ENCODE assay signal across 8 cellular contexts in the genomic region with DNA sequence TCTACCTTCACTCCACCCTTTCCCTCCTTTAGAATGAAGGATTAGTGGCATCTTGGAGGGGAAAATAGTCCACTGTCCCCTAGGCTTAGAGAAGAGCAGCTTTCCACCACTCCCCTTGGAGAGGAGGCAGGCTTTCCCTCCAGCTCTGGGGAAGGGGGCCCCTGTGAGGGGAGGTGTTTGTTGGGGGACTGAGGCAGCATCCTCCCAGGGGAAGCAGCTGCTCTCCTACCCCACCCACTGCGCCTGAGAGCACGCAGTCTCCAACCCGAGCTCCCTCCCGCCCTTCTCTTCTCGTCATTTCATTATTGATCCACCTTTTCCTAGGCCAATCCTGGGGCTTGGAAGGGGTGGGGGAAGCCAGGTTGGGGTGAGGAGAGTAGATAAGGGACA. TPM values are rescaled to one million over a fixed set of nuclear protein-coding genes. Genes with fewer than 3 reads are reported as not detected.
A peak's percentile ranks its signal among the peaks of the same experiment; 100 is the strongest.
DNase-seq lines count a peak whose midpoint lies in the region; ATAC-seq and TF ChIP-seq lines count a peak whose summit lies in the region.

No MANE protein-coding gene starts in this region.

- H3K9me3 Mint-ChIP-seq in CD4-positive, alpha-beta memory T cell: peaks cover 0 to 3% (median 0%) of the 10 kb centered on the region in 8 donors
- H3K9me3 Mint-ChIP-seq in endothelial cell (ENCODE audit: unreplicated experiment): no peaks in the 10 kb centered on the region
- H3K9me3 Mint-ChIP-seq in natural killer cell: no peaks in the 10 kb centered on the region

- no peak for TF ChIP-seq CTCF in endothelial cell (IDR thresholded peaks at IDR 0.05; ENCODE audit: unreplicated experiment)
- no peak for TF ChIP-seq CTCF in natural killer cell (IDR thresholded peaks at IDR 0.05)
- TF ChIP-seq CTCF in upper lobe of right lung (IDR thresholded peaks at IDR 0.05): no peak

- H3K4me3 Mint-ChIP-seq in CD4-positive, alpha-beta memory T cell: peak overlapping the region; percentile 88 to 98 (median 93)
- H3K4me3 Mint-ChIP-seq in endothelial cell (ENCODE audit: unreplicated experiment): peak overlapping the region; percentile 98
- H3K4me3 Mint-ChIP-seq in natural killer cell: peak overlapping the region; percentile 94

- POLR2A ChIA-PET in CD4-positive, alpha-beta memory T cell (lab: Charles Lee; ENCODE audit: partially characterized antibody): interaction anchor here (0.6 to 6.8 kb wide), 7 partner anchors 29 to 219 kb away, joined by 3 to 163 read pairs (median 6); partner anchors contain the start of genes ARCN1, ATP5MG, MPZL3 and UBE4A

- ATAC-seq in natural killer cell (no peak), upper lobe of right lung (no peak), GM21390 (IDR thresholded peaks at IDR 0.05; ENCODE audit: unreplicated experiment) (no peak)

- peaks cover 39 to 82% (median 47%) of the 10 kb centered on the region in 4 donors for H3K4me1 Mint-ChIP-seq in CD4-positive, alpha-beta memory T cell
- H3K4me1 Mint-ChIP-seq in endothelial cell (ENCODE audit: unreplicated experiment) (peaks cover 45% of the 10 kb centered on the region), natural killer cell (peaks cover 73 to 78% of the 10 kb centered on the region in 2 donors)

- H3K27ac Mint-ChIP-seq in CD4-positive, alpha-beta memory T cell: peak overlapping the region; percentile 94 to 98 (median 97)
- H3K27ac Mint-ChIP-seq in endothelial cell (ENCODE audit: unreplicated experiment) (peak overlapping the region; percentile 97), natural killer cell (peak overlapping the region; percentile 94 to 98)

- H3K27me3 ChIP-seq in CD4-positive, alpha-beta memory T cell (ENCODE audit: insufficient read depth, low read length): no peaks in the 10 kb centered on the region
- H3K27me3 ChIP-seq in upper lobe of right lung: no peaks in the 10 kb centered on the region

- no peaks in the 10 kb centered on the region for H3K9me3 ChIP-seq in CD4-positive, alpha-beta memory T cell (ENCODE audit: control insufficient read depth in 1 of 2, low read length in 2 of 2)
- H3K9me3 ChIP-seq in KOPT-K1 (ENCODE audit: insufficient read depth, low read length, poor library complexity, severe bottlenecking) (no peaks in the 10 kb centered on the region), upper lobe of right lung (no peaks in the 10 kb centered on the region)

- H3K36me3 ChIP-seq in CD4-positive, alpha-beta memory T cell (ENCODE audit: insufficient read depth, low read length): no peaks in the 10 kb centered on the region
- H3K36me3 ChIP-seq in KOPT-K1 (ENCODE audit: insufficient read depth, low read length) (peaks cover 38% of the 10 kb centered on the region), upper lobe of right lung (no peaks in the 10 kb centered on the region)

- H3K36me3 Mint-ChIP-seq in CD4-positive, alpha-beta memory T cell: peaks cover 0 to 61% of the 10 kb centered on the region in 2 donors
- H3K36me3 Mint-ChIP-seq in endothelial cell (ENCODE audit: low read depth, unreplicated experiment) (no peaks in the 10 kb centered on the region), natural killer cell (no peaks in the 10 kb centered on the region)

- peak overlapping the region; percentile 92 for H3K27ac ChIP-seq in CD4-positive, alpha-beta memory T cell (ENCODE audit: low read depth, low read length)
- H3K27ac ChIP-seq in KOPT-K1 (ENCODE audit: low read depth, low read length, poor library complexity, severe bottlenecking) (peak overlapping the region; percentile 89), upper lobe of right lung (peak overlapping the region; percentile 78)

- peak overlapping the region; percentile 67 to 90 for H3K4me3 ChIP-seq in CD4-positive, alpha-beta memory T cell (ENCODE audit: low read length in 2 of 2)
- H3K4me3 ChIP-seq in upper lobe of right lung: peak overlapping the region; percentile 94

- DNase-seq in CD4-positive, alpha-beta memory T cell: peak; percentile 14 to 54 (median 24)
- DNase-seq in activated CD4-positive, alpha-beta T cell treated with anti-CD3 and anti-CD28 coated beads, Interleukin-2, amount 50 U/mL, for 48 hours: peak; percentile 43 to 45
- DNase-seq in endothelial cell (ENCODE audit: low spot score): peak; percentile 47
- no peak for DNase-seq in natural killer cell
- DNase-seq in upper lobe of right lung: no peak
- no peak for DNase-seq in NOMO-1 treated with dmso at 0.1 percent for 144 hours (lab: John Stamatoyannopoulos, UW; ENCODE audit: unreplicated experiment)

- H3K27me3 Mint-ChIP-seq in CD4-positive, alpha-beta memory T cell: peaks cover 1 to 7% of the 10 kb centered on the region in 2 donors
- peaks cover 6% of the 10 kb centered on the region for H3K27me3 Mint-ChIP-seq in endothelial cell (ENCODE audit: unreplicated experiment)
- no peaks in the 10 kb centered on the region for H3K27me3 Mint-ChIP-seq in natural killer cell (ENCODE audit: low read depth in 2 of 2)

- intact Hi-C loops in CD4-positive, alpha-beta memory T cell (cut with micrococcal nuclease): loop anchor here (1.0 to 5.0 kb wide), 5 partner anchors 9 to 580 kb away; partner anchors contain the start of genes ARCN1, RPS25 and TRAPPC4
- intact Hi-C loops in natural killer cell (cut with micrococcal nuclease) (loop anchor here (1.0 to 2.0 kb wide), 3 partner anchors 36 to 131 kb away; partner anchors contain the start of gene ATP5MG), upper lobe of right lung (cut with DNase I) (no loop called here)

- peaks cover 47% of the 10 kb centered on the region for H3K4me1 ChIP-seq in CD4-positive, alpha-beta memory T cell (ENCODE audit: insufficient read depth, low read length)
- H3K4me1 ChIP-seq in upper lobe of right lung: peaks cover 47% of the 10 kb centered on the region

- CTCF ChIA-PET in CD4-positive, alpha-beta memory T cell (lab: Charles Lee; ENCODE audit: partially characterized antibody): no interaction called here

RNA-seq across cellular contexts. Expression of gene KMT2A, which starts 1.4 kb away (rescaled TPM):
- 100 to 1,000 TPM; 185 to 202 TPM for total RNA-seq in CD4-positive, alpha-beta memory T cell
- polyA plus RNA-seq in CD4-positive, alpha-beta memory T cell: 10 to 100 TPM in 1 of 2 donors, 1 to 10 TPM in 1; 4.6 to 51.9 TPM
- total RNA-seq in endothelial cell (ENCODE audit: unreplicated experiment) (104 TPM), natural killer cell (100 to 1,000 TPM; 146 to 176 (median 157) TPM), upper lobe of right lung (64.7 TPM)

RNA-seq across cellular contexts. Expression of gene ATP5MG, which starts 36.3 kb away (rescaled TPM):
- total RNA-seq in CD4-positive, alpha-beta memory T cell: 100 to 1,000 TPM; 158 to 161 TPM
- polyA plus RNA-seq in CD4-positive, alpha-beta memory T cell: 100 to 1,000 TPM; 595 to 704 TPM
- total RNA-seq in endothelial cell (ENCODE audit: unreplicated experiment) (280 TPM), natural killer cell (100 to 1,000 TPM in 2 of 3 donors, 10 to 100 TPM in 1; 90.3 to 135 (median 107) TPM), upper lobe of right lung (140 TPM)

Comparison
In these comparisons a context has a peak if more than half of its experiments do, and no peak if none do; other contexts are left out.
1. DNase-seq: peak in CD4-positive, alpha-beta memory T cell (5 of 5), activated CD4-positive, alpha-beta T cell treated with anti-CD3 and anti-CD28 coated beads, Interleukin-2, amount 50 U/mL, for 48 hours (2 of 2) and endothelial cell (single experiment); none in natural killer cell (single experiment), upper lobe of right lung (single experiment) and NOMO-1 treated with dmso at 0.1 percent for 144 hours (single experiment).
2. Peak in every context shown above with its lines, with median percentiles within 50 percentile points of each other: H3K27ac ChIP-seq, H3K27ac Mint-ChIP-seq and H3K4me3 Mint-ChIP-seq.